Comparison of ENCODE assay signal across 7 cellular contexts in genomic region chr9:114950761-114951160, GRCh38. TPM values are rescaled to one million over a fixed set of nuclear protein-coding genes. Genes with fewer than 3 reads are reported as not detected.
"Had no signal": no experiment of that assay in that cellular context is flagged by ENCODE, and none has a peak within 500 bp of the region (broad histone marks: within the 10 kb centered on the region; RNA-seq: fewer than 3 reads in every experiment).

No MANE protein-coding gene starts in this region.

- H3K4me3 Mint-ChIP-seq: GM23338, H9, IgD-negative memory B cell had no signal

- H3K27ac Mint-ChIP-seq: GM23338, H9, IgD-negative memory B cell had no signal

- ATAC-seq: GM23338 had no signal

- H3K4me3 ChIP-seq: GM23338 had no signal

- H3K27me3 Mint-ChIP-seq: IgD-negative memory B cell had no signal

- DNase-seq: H9, HCEC 1CT, KBM-7 had no signal

- H3K9me3 Mint-ChIP-seq: GM23338, H9, IgD-negative memory B cell had no signal

RNA-seq across cellular contexts. Expression of gene TNFSF8, which starts 20.4 kb away (rescaled TPM):
- total RNA-seq: GM23338, H1, H9, HT-29 had no signal
